ENCODE assay signal across 21 cellular contexts in genomic region chr14:74917200-74917543, GRCh38. TPM values are rescaled to one million over a fixed set of nuclear protein-coding genes. Genes with fewer than 3 reads are reported as not detected.
A peak's percentile ranks its signal among the peaks of the same experiment; 100 is the strongest.
DNase-seq lines count a peak whose midpoint lies in the region; ATAC-seq and TF ChIP-seq lines count a peak whose summit lies in the region.
"Had no signal": no experiment of that assay in that cellular context is flagged by ENCODE, and none has a peak within 500 bp of the region (broad histone marks: within the 10 kb centered on the region; RNA-seq: fewer than 3 reads in every experiment).

No MANE protein-coding gene starts in this region.

- H3K27ac ChIP-seq in gastroesophageal sphincter (peak overlapping the region in 3 of 4 donors; percentile 55 to 64 (median 56)), neural progenitor cell (no peak overlapping the region), tibial artery (peak overlapping the region; percentile 57 to 58)
- H3K27ac ChIP-seq: left lung had no signal

- H3K9me3 ChIP-seq in T-helper 17 cell (ENCODE audit: control insufficient read depth, low read length, poor library complexity, severe bottlenecking) (no peaks in the 10 kb centered on the region), gastroesophageal sphincter (no peaks in the 10 kb centered on the region), neural progenitor cell (ENCODE audit: low read depth) (no peaks in the 10 kb centered on the region), tibial artery (no peaks in the 10 kb centered on the region)
- H3K9me3 ChIP-seq: left lung had no signal

- no peaks in the 10 kb centered on the region for H4K20me1 ChIP-seq in neural progenitor cell (ENCODE audit: low read depth)

- ATAC-seq in T-helper 17 cell: no peak
- ATAC-seq in gastroesophageal sphincter: no peak
- ATAC-seq in HG02885 (IDR thresholded peaks at IDR 0.05; ENCODE audit: poor library complexity, unreplicated experiment): no peak
- ATAC-seq: CD8-positive, alpha-beta T cell; stimulated activated naive CD8-positive, alpha-beta T cell treated with anti-CD3 and anti-CD28 coated beads, Interleukin-15, Interleukin-2, amounts not matched to agents 100 U/mL and 50 U/mL, for 24 hours had no signal

- H3K27me3 Mint-ChIP-seq in T-helper 17 cell (no peaks in the 10 kb centered on the region), neural progenitor cell (ENCODE audit: insufficient read depth, low read depth) (peaks cover 10% of the 10 kb centered on the region)

- no peak for DNase-seq in T-helper 17 cell
- no peak for DNase-seq in neural progenitor cell (ENCODE audit: low spot score)
- DNase-seq in tibial artery: peak in 1 of 2 donors; percentile 48
- no peak for DNase-seq in CD1c-positive myeloid dendritic cell (ENCODE audit: extremely low spot score)
- DNase-seq in H4 (ENCODE audit: low spot score): no peak
- DNase-seq: activated CD4-positive, alpha-beta T cell treated with anti-CD3 and anti-CD28 coated beads, Interleukin-2, amount 50 U/mL, for 1 hour; activated CD8-positive, alpha-beta memory T cell treated with anti-CD3 and anti-CD28 coated beads, Interleukin-2, amount 50 U/mL, for 48 hours; activated effector memory CD4-positive, alpha-beta T cell treated with anti-CD3 and anti-CD28 coated beads, Interleukin-2, amount 50 U/mL, for 16 hours; amniotic stem cell; CD8-positive, alpha-beta T cell; DND-41; effector CD4-positive, alpha-beta T cell; KG1; NCI-H2029 treated with DMSO at 0.1 percent for 48 hours; NCI-H510A; occipital lobe; stimulated activated naive CD8-positive, alpha-beta T cell treated with anti-CD3 and anti-CD28 coated beads, Interleukin-15, Interleukin-2, amounts not matched to agents 100 U/mL and 50 U/mL, for 24 hours had no signal

- H3K4me3 Mint-ChIP-seq in T-helper 17 cell (no peak overlapping the region), neural progenitor cell (no peak overlapping the region)
- H3K4me3 Mint-ChIP-seq: CD8-positive, alpha-beta T cell; central memory CD8-positive, alpha-beta T cell had no signal

- no peak for TF ChIP-seq CTCF in gastroesophageal sphincter (IDR thresholded peaks at IDR 0.05)
- TF ChIP-seq CTCF in neural progenitor cell (IDR thresholded peaks at IDR 0.05): no peak
- TF ChIP-seq CTCF in tibial artery (IDR thresholded peaks at IDR 0.05): no peak

- no peak overlapping the region for H3K4me2 ChIP-seq in neural progenitor cell

- WGBS in gastroesophageal sphincter (ENCODE audit: low coverage in 1 of 2), 2 donors: 93% methylated on average over 4 of the region's 4 CpGs; no CpG with 5 or more reads in 1 of the 2 donors

- H3K4me1 ChIP-seq in gastroesophageal sphincter (peaks cover 0 to 53% (median 20%) of the 10 kb centered on the region in 3 donors), neural progenitor cell (no peaks in the 10 kb centered on the region), tibial artery (peaks cover 0 to 26% (median 20%) of the 10 kb centered on the region in 4 donors)

- peak overlapping the region; percentile 54 for H3K27ac Mint-ChIP-seq in T-helper 17 cell
- H3K27ac Mint-ChIP-seq in neural progenitor cell: peak overlapping the region; percentile 23
- H3K27ac Mint-ChIP-seq: CD8-positive, alpha-beta T cell had no signal

- no peaks in the 10 kb centered on the region for H3K36me3 Mint-ChIP-seq in T-helper 17 cell (ENCODE audit: low read depth)
- H3K36me3 Mint-ChIP-seq in neural progenitor cell: no peaks in the 10 kb centered on the region

- TF ChIP-seq EP300 in gastroesophageal sphincter (IDR thresholded peaks at IDR 0.05): no peak

- H3K36me3 ChIP-seq in gastroesophageal sphincter (peaks cover 0 to 12% of the 10 kb centered on the region in 2 donors), neural progenitor cell (no peaks in the 10 kb centered on the region), tibial artery (peaks cover 0 to 8% (median 7%) of the 10 kb centered on the region in 3 donors)
- H3K36me3 ChIP-seq: left lung had no signal

- TF ChIP-seq POLR2A in gastroesophageal sphincter (IDR thresholded peaks at IDR 0.05): no peak

- H3K4me1 Mint-ChIP-seq in T-helper 17 cell (peaks cover 5% of the 10 kb centered on the region), neural progenitor cell (peaks cover 11% of the 10 kb centered on the region)
- H3K4me1 Mint-ChIP-seq: central memory CD8-positive, alpha-beta T cell had no signal

- no peaks in the 10 kb centered on the region for H3K9me3 Mint-ChIP-seq in neural progenitor cell
- H3K9me3 Mint-ChIP-seq: CD8-positive, alpha-beta T cell; central memory CD8-positive, alpha-beta T cell had no signal

- no peak overlapping the region for H3K9ac ChIP-seq in neural progenitor cell

- no peak overlapping the region for H3K4me3 ChIP-seq in gastroesophageal sphincter
- no peak overlapping the region for H3K4me3 ChIP-seq in neural progenitor cell
- H3K4me3 ChIP-seq in tibial artery: no peak overlapping the region
- H3K4me3 ChIP-seq: left lung had no signal

- no peaks in the 10 kb centered on the region for H3K79me2 ChIP-seq in neural progenitor cell (ENCODE audit: low read depth)

- intact Hi-C loops in tibial artery (cut with DNase I; ENCODE audit: low total_unique reads): loop anchor here (2.0 kb wide), 1 partner anchor 172 kb away; no protein-coding TSS in a partner anchor

- no peaks in the 10 kb centered on the region for H3F3A ChIP-seq in neural progenitor cell (ENCODE audit: low read depth)

- H3K27me3 ChIP-seq in gastroesophageal sphincter (no peaks in the 10 kb centered on the region), neural progenitor cell (peaks cover 3% of the 10 kb centered on the region), tibial artery (no peaks in the 10 kb centered on the region)
- H3K27me3 ChIP-seq: left lung had no signal

- H2AFZ ChIP-seq in neural progenitor cell (replicated peaks): no peak overlapping the region

RNA-seq across cellular contexts. Expression of gene RPS6KL1, which starts 5.9 kb away (rescaled TPM):
- total RNA-seq in T-helper 17 cell (1 to 10 TPM; 1.0 to 1.9 TPM), gastroesophageal sphincter (10 to 100 TPM in 1 of 4 donors, 1 to 10 TPM in 3; 4.0 to 10.2 (median 8.2) TPM), neural progenitor cell (ENCODE audit: low replicate concordance) (6.4 and 15.1 TPM in 2 replicates)
- total RNA-seq in H4 (2014; rRNA removed; shearing (Covaris generic)): not detected in 2 replicates

RNA-seq across cellular contexts. Expression of gene DLST, which starts 35.5 kb away (rescaled TPM):
- 100 to 1,000 TPM; 127 to 134 TPM for total RNA-seq in T-helper 17 cell
- 10 to 100 TPM; 79.3 to 98.7 (median 87.8) TPM for total RNA-seq in gastroesophageal sphincter
- total RNA-seq in neural progenitor cell (ENCODE audit: low replicate concordance): 52.2 and 60.7 TPM in 2 replicates
- 26.1 and 29.9 TPM in 2 replicates for total RNA-seq in H4 (2014; rRNA removed; shearing (Covaris generic))

RNA-seq across cellular contexts. Expression of gene PGF, which starts 38.2 kb away (rescaled TPM):
- total RNA-seq in T-helper 17 cell (not detected), gastroesophageal sphincter (10 to 100 TPM; 11.2 to 21.0 (median 16.5) TPM), neural progenitor cell (ENCODE audit: low replicate concordance) (1.0 and 2.1 TPM in 2 replicates)
- 2.6 and 3.1 TPM in 2 replicates for total RNA-seq in H4 (2014; rRNA removed; shearing (Covaris generic))

RNA-seq across cellular contexts. Expression of gene PROX2, which starts 41.2 kb away (rescaled TPM):
- not detected for total RNA-seq in T-helper 17 cell
- under 1 TPM in 1 of 4 donors, not detected in 3; 0.08 TPM for total RNA-seq in gastroesophageal sphincter
- not detected in 2 replicates for total RNA-seq in neural progenitor cell (ENCODE audit: low replicate concordance)
- not detected in 2 replicates for total RNA-seq in H4 (2014; rRNA removed; shearing (Covaris generic))
- total RNA-seq: occipital lobe had no signal
